11 cellular contexts compared by ENCODE assay signal in genomic region chr20:33480071-33480470, GRCh38.
"Had no signal": no experiment of that assay in that cellular context is flagged by ENCODE, and none has a peak within 500 bp of the region (broad histone marks: within the 10 kb centered on the region; RNA-seq: fewer than 3 reads in every experiment).

No MANE protein-coding gene starts in this region.

- H3K9me3 ChIP-seq: esophagus squamous epithelium, gastroesophageal sphincter, psoas muscle had no signal

- H3K4me3 ChIP-seq: esophagus squamous epithelium, gastroesophageal sphincter, psoas muscle had no signal

- H3K27me3 ChIP-seq: gastroesophageal sphincter had no signal

- H3K4me1 ChIP-seq: gastroesophageal sphincter, parathyroid adenoma, psoas muscle had no signal

- H3K36me3 ChIP-seq: esophagus squamous epithelium, gastroesophageal sphincter had no signal

- ATAC-seq: gastroesophageal sphincter, psoas muscle, sciatic nerve had no signal

- DNase-seq: dermis blood vessel endothelial cell; esophagus squamous epithelium; foreskin fibroblast; glutamatergic neuron; occipital lobe; psoas muscle; stimulated activated CD4-positive, alpha-beta T cell treated with anti-CD3 and anti-CD28 coated beads, Interleukin-12 subunit alpha, Interleukin-12 subunit beta, amount 100 ng/mL, for 4 hours; stimulated activated naive CD4-positive, alpha-beta T cell had no signal

- H3K9ac ChIP-seq: parathyroid adenoma had no signal

- H3K27ac ChIP-seq: esophagus squamous epithelium, gastroesophageal sphincter, parathyroid adenoma, psoas muscle had no signal
